2 cellular contexts compared by ENCODE assay signal in genomic region chr1:215647738-215648137, GRCh38.
TF ChIP-seq lines count a peak whose summit lies in the region.

No MANE protein-coding gene starts in this region.

TF ChIP-seq in H1, 55 proteins besides CTCF, POLR2A, EP300 and RAD21:
- no peak for TF ChIP-seq KDM4A (IDR thresholded peaks at IDR 0.05; ENCODE audit: low read depth, low read length, severe bottlenecking)
- no peak for TF ChIP-seq SAP30 (IDR thresholded peaks at IDR 0.05; ENCODE audit: insufficient read depth, insufficient replicate concordance, low read length)
- no peak for TF ChIP-seq CHD1 (IDR thresholded peaks at IDR 0.05; ENCODE audit: low read depth, low read length)
- no peak for TF ChIP-seq JUN (IDR thresholded peaks at IDR 0.05; ENCODE audit: low read depth, low read length)
- no peak for TF ChIP-seq CEBPB (IDR thresholded peaks at IDR 0.05; ENCODE audit: low read depth, low read length)
TF ChIP-seq in H1: peak in this region for 0.

TF ChIP-seq in HepG2, 621 proteins besides CTCF, POLR2A, EP300 and RAD21:
- TF ChIP-seq RFX5 (IDR thresholded peaks at IDR 0.05; ENCODE audit: low read depth, low read length): peak; percentile 88
- no peak for TF ChIP-seq SNRNP70 (IDR thresholded peaks at IDR 0.05; ENCODE audit: low read depth, low read length)
